1 cellular context compared by ENCODE assay signal in the genomic region with DNA sequence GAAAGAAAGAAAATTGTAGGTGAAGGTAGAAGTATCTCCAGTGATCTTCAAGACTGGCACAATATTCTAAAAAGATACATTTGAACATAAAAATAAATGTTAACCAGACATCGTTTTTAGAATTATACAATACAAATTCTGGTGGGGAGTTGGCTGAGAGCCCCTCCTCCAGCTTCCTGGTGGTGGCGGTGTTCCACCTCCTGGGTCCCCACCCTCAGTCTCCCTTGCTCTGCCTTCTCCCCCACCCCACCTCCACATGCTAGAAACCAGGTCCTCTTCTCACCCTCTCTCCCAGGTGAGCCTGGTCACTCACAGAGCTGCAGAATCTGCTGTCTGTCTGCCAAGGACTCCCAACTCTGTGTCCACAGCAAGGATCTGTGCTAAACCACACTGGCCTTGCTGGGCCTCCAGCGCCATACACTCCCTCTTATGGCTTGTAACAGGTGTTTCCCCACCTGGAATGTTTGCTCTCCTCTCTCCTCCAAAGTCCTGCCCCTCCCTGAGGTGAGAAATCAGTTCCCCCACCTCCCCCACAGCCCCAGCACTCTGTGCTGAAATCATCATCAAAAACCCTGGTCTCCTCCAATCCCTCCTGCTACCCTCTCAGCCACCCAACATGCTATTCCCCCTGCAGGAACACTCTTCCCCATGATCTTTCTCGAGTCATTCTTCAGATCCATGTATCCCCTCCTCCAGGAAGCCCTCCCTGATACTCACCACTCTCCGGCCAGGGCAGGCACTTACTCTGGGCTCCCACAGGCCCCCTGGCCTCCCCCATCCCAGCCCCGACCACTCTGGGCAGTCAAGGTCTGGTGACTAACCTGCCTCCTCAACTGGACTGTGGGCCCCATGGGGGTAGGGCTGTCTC.
A peak's percentile ranks its signal among the peaks of the same experiment; 100 is the strongest.
TF ChIP-seq lines count a peak whose summit lies in the region.

No MANE protein-coding gene starts in this region.

TF ChIP-seq in HepG2, 621 proteins besides CTCF, POLR2A, EP300 and RAD21:
- no peak for TF ChIP-seq TP53 (CRISPR knock-in tag; conservative IDR thresholded peaks at IDR 0.05)
- TF ChIP-seq, protein P1, sequence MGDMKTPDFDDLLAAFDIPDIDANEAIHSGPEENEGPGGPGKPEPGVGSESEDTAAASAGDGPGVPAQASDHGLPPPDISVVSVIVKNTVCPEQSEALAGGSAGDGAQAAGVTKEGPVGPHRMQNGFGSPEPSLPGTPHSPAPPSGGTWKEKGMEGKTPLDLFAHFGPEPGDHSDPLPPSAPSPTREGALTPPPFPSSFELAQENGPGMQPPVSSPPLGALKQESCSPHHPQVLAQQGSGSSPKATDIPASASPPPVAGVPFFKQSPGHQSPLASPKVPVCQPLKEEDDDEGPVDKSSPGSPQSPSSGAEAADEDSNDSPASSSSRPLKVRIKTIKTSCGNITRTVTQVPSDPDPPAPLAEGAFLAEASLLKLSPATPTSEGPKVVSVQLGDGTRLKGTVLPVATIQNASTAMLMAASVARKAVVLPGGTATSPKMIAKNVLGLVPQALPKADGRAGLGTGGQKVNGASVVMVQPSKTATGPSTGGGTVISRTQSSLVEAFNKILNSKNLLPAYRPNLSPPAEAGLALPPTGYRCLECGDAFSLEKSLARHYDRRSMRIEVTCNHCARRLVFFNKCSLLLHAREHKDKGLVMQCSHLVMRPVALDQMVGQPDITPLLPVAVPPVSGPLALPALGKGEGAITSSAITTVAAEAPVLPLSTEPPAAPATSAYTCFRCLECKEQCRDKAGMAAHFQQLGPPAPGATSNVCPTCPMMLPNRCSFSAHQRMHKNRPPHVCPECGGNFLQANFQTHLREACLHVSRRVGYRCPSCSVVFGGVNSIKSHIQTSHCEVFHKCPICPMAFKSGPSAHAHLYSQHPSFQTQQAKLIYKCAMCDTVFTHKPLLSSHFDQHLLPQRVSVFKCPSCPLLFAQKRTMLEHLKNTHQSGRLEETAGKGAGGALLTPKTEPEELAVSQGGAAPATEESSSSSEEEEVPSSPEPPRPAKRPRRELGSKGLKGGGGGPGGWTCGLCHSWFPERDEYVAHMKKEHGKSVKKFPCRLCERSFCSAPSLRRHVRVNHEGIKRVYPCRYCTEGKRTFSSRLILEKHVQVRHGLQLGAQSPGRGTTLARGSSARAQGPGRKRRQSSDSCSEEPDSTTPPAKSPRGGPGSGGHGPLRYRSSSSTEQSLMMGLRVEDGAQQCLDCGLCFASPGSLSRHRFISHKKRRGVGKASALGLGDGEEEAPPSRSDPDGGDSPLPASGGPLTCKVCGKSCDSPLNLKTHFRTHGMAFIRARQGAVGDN (CRISPR knock-in tag; IDR thresholded peaks at IDR 0.05): peak; percentile 35; the same call in 1 of the 2 replicates
- TF ChIP-seq CREB1 (IDR thresholded peaks at IDR 0.05): no peak
- no peak for TF ChIP-seq CREB1 (CRISPR knock-in tag; IDR thresholded peaks at IDR 0.05)
- TF ChIP-seq, protein P2, sequence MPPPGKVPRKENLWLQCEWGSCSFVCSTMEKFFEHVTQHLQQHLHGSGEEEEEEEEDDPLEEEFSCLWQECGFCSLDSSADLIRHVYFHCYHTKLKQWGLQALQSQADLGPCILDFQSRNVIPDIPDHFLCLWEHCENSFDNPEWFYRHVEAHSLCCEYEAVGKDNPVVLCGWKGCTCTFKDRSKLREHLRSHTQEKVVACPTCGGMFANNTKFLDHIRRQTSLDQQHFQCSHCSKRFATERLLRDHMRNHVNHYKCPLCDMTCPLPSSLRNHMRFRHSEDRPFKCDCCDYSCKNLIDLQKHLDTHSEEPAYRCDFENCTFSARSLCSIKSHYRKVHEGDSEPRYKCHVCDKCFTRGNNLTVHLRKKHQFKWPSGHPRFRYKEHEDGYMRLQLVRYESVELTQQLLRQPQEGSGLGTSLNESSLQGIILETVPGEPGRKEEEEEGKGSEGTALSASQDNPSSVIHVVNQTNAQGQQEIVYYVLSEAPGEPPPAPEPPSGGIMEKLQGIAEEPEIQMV (CRISPR knock-in tag; IDR thresholded peaks at IDR 0.05; ENCODE audit: low read depth): no peak
- TF ChIP-seq ZMYM3 (CRISPR knock-in tag; IDR thresholded peaks at IDR 0.05): peak; percentile 70; the same call in 1 of the 2 replicates
- no peak for TF ChIP-seq ASH2L (IDR thresholded peaks at IDR 0.05; ENCODE audit: insufficient read length, low read depth, low read length)
- TF ChIP-seq ZFP36 (IDR thresholded peaks at IDR 0.05; ENCODE audit: borderline replicate concordance, low read depth, low read length, partially characterized antibody): peak; percentile 73
